Comparison of ENCODE assay signal across 8 cellular contexts in genomic region chr6:53064726-53065265, GRCh38. TPM values are rescaled to one million over a fixed set of nuclear protein-coding genes. Genes with fewer than 3 reads are reported as not detected.
DNase-seq lines count a peak whose midpoint lies in the region; ATAC-seq, FAIRE-seq and TF ChIP-seq lines count a peak whose summit lies in the region.

No MANE protein-coding gene starts in this region.

- 1% methylated on average over 26 of the region's 26 CpGs for WGBS in body of pancreas, 2 donors

- ATAC-seq in GM18519 (IDR thresholded peaks at IDR 0.05; ENCODE audit: low FRiP score, unreplicated experiment) (peak; percentile 66), HG03066 (IDR thresholded peaks at IDR 0.05; ENCODE audit: low read depth, unreplicated experiment) (peak; percentile 70), body of pancreas (peak; percentile 87)

- peaks cover 52% of the 10 kb centered on the region for H3K4me1 ChIP-seq in body of pancreas

- TF ChIP-seq POLR2A in body of pancreas (IDR thresholded peaks at IDR 0.05) = peak in 2 of 3 donors; percentile 65 to 73

- H3K36me3 ChIP-seq in body of pancreas (replicated peaks in 1 of 2; ENCODE audit: insufficient read depth in 1 of 2, low read depth in 2 of 2) = no peaks in the 10 kb centered on the region

- intact Hi-C loops in body of pancreas (cut with DNase I) = no loop called here

- TF ChIP-seq CTCF in 22Rv1 (IDR thresholded peaks at IDR 0.05) = no peak
- TF ChIP-seq CTCF in body of pancreas (IDR thresholded peaks at IDR 0.05) = peak in 4 of 7 experiments; percentile 5 to 32 (median 22)
- no peak for TF ChIP-seq CTCF in retinal pigment epithelial cell (conservative IDR thresholded peaks at IDR 0.05; ENCODE audit: low read depth, low read length)

- FAIRE-seq in TTC549 (lab: Jason Lieb, UNC) = peak; percentile 95

- H3K27me3 ChIP-seq in body of pancreas = no peaks in the 10 kb centered on the region

- H3K9me3 ChIP-seq in body of pancreas = no peaks in the 10 kb centered on the region

- H3K4me3 ChIP-seq in body of pancreas = peak overlapping the region; percentile 84 to 97
- peak overlapping the region; percentile 91 for H3K4me3 ChIP-seq in retinal pigment epithelial cell (ENCODE audit: low read length)

- DNase-seq in NCI-H2107 treated with DMSO at 0.1 percent for 48 hours (lab: John Stamatoyannopoulos, UW; ENCODE audit: unreplicated experiment) (peak; percentile 88), body of pancreas (peak; percentile 96 to 99 (median 98)), iPS DF 19.7 (ENCODE audit: low read depth, low spot score) (peak; percentile 95), retinal pigment epithelial cell (ENCODE audit: low read depth) (peak; percentile 93)

- H3K27ac ChIP-seq in 22Rv1 (peak overlapping the region; percentile 89), body of pancreas (peak overlapping the region; percentile 77 to 97 (median 86))

RNA-seq across cellular contexts. Expression of gene FBXO9, which starts 0.4 kb away (rescaled TPM):
- 10 to 100 TPM; 53.7 to 69.0 TPM for total RNA-seq in body of pancreas

RNA-seq across cellular contexts. Expression of gene CILK1, which starts 3.2 kb away (rescaled TPM):
- 1 to 10 TPM; 5.6 to 7.3 TPM for total RNA-seq in body of pancreas

Comparison
In these comparisons a context has a peak if more than half of its experiments do, and no peak if none do; other contexts are left out.
1. Peak in every context shown above with its lines: DNase-seq, ATAC-seq, H3K4me3 ChIP-seq and H3K27ac ChIP-seq.
2. CTCF ChIP-seq: peak in body of pancreas (4 of 7); none in 22Rv1 (single experiment) and retinal pigment epithelial cell (single experiment).